1 cellular context compared by ENCODE assay signal in the genomic region with DNA sequence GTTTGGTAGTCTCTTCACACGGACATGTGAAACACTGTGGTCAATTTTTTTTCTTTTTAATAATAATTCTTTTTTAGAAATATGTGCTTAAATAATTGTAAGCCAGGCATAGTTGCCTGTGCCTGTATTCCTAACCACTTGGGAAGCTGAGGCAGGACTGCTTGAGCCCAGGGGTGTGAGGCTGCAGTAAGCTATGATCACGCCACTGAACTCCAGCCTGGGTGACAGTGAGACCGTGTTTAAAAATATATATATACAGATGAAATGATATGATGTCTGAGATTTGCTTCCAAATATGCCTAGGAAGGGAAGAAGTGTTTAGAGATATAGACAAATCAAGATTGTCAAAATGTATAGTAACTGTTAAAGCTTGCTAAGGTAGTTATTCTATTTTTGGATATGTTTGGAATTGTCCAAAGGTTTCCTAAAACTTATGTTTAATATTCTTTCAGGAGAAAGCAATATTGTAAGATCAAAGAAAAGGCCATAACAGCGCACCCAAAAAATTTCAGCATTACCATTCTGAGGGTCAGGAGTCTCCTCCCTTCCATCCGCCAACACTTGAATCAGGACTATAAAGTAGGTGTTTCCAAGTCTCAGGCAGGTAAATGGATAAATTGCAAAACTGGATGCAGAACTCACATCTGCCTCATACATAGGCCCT.
TF ChIP-seq lines count a peak whose summit lies in the region.

No MANE protein-coding gene starts in this region.

TF ChIP-seq in K562, 482 proteins besides CTCF, POLR2A, EP300 and RAD21:
- TF ChIP-seq EHMT2 (IDR thresholded peaks at IDR 0.05), result peak; percentile 66; the same call in 1 of the 2 replicates
- TF ChIP-seq, protein P1, sequence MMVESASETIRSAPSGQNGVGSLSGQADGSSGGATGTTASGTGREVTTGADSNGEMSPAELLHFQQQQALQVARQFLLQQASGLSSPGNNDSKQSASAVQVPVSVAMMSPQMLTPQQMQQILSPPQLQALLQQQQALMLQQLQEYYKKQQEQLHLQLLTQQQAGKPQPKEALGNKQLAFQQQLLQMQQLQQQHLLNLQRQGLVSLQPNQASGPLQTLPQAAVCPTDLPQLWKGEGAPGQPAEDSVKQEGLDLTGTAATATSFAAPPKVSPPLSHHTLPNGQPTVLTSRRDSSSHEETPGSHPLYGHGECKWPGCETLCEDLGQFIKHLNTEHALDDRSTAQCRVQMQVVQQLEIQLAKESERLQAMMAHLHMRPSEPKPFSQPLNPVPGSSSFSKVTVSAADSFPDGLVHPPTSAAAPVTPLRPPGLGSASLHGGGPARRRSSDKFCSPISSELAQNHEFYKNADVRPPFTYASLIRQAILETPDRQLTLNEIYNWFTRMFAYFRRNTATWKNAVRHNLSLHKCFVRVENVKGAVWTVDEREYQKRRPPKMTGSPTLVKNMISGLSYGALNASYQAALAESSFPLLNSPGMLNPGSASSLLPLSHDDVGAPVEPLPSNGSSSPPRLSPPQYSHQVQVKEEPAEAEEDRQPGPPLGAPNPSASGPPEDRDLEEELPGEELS (CRISPR knock-in tag; IDR thresholded peaks at IDR 0.05; ENCODE audit: borderline replicate concordance), result 0 out of 2 replicates have a peak, but pooled peaks have one; percentile 47
- TF ChIP-seq NFATC3 (IDR thresholded peaks at IDR 0.05), result 0 out of 2 replicates have a peak, but pooled peaks have one; percentile 54
- no peak for TF ChIP-seq KDM4B (IDR thresholded peaks at IDR 0.05; ENCODE audit: borderline replicate concordance in 2 of 2, low read depth in 1 of 2)
- TF ChIP-seq TBL1XR1 (IDR thresholded peaks at IDR 0.05; ENCODE audit: low read length in 2 of 2), result no peak
- peak; percentile 43; the same call in 1 of the 2 replicates for TF ChIP-seq NBN (IDR thresholded peaks at IDR 0.05; ENCODE audit: low read depth)
- TF ChIP-seq HMGN3 (IDR thresholded peaks at IDR 0.05; ENCODE audit: borderline replicate concordance, extremely low read depth, insufficient read length, low read depth, low read length), result no peak
- TF ChIP-seq, protein P2, sequence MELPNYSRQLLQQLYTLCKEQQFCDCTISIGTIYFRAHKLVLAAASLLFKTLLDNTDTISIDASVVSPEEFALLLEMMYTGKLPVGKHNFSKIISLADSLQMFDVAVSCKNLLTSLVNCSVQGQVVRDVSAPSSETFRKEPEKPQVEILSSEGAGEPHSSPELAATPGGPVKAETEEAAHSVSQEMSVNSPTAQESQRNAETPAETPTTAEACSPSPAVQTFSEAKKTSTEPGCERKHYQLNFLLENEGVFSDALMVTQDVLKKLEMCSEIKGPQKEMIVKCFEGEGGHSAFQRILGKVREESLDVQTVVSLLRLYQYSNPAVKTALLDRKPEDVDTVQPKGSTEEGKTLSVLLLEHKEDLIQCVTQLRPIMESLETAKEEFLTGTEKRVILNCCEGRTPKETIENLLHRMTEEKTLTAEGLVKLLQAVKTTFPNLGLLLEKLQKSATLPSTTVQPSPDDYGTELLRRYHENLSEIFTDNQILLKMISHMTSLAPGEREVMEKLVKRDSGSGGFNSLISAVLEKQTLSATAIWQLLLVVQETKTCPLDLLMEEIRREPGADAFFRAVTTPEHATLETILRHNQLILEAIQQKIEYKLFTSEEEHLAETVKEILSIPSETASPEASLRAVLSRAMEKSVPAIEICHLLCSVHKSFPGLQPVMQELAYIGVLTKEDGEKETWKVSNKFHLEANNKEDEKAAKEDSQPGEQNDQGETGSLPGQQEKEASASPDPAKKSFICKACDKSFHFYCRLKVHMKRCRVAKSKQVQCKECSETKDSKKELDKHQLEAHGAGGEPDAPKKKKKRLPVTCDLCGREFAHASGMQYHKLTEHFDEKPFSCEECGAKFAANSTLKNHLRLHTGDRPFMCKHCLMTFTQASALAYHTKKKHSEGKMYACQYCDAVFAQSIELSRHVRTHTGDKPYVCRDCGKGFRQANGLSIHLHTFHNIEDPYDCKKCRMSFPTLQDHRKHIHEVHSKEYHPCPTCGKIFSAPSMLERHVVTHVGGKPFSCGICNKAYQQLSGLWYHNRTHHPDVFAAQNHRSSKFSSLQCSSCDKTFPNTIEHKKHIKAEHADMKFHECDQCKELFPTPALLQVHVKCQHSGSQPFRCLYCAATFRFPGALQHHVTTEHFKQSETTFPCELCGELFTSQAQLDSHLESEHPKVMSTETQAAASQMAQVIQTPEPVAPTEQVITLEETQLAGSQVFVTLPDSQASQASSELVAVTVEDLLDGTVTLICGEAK (IDR thresholded peaks at IDR 0.05), result 0 out of 2 replicates have a peak, but pooled peaks have one; percentile 30
- TF ChIP-seq, protein P2 (CRISPR knock-in tag; IDR thresholded peaks at IDR 0.05), result no peak
- TF ChIP-seq, protein P3, sequence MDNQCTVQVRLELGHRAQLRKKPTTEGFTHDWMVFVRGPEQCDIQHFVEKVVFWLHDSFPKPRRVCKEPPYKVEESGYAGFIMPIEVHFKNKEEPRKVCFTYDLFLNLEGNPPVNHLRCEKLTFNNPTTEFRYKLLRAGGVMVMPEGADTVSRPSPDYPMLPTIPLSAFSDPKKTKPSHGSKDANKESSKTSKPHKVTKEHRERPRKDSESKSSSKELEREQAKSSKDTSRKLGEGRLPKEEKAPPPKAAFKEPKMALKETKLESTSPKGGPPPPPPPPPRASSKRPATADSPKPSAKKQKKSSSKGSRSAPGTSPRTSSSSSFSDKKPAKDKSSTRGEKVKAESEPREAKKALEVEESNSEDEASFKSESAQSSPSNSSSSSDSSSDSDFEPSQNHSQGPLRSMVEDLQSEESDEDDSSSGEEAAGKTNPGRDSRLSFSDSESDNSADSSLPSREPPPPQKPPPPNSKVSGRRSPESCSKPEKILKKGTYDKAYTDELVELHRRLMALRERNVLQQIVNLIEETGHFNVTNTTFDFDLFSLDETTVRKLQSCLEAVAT (IDR thresholded peaks at IDR 0.05), result peak; percentile 11 to 78; a peak in 3 of 4 replicates
- peak; percentile 35; the same call in 1 of the 2 replicates for TF ChIP-seq GTF2E2 (tag; IDR thresholded peaks at IDR 0.05)
- TF ChIP-seq ZNF3 (CRISPR knock-in tag; IDR thresholded peaks at IDR 0.05), result no peak
- TF ChIP-seq SMARCC2 (IDR thresholded peaks at IDR 0.05; ENCODE audit: low read depth), result 0 out of 2 replicates have a peak, but pooled peaks have one; percentile 29
- TF ChIP-seq ZNF174 (CRISPR knock-in tag; IDR thresholded peaks at IDR 0.05), result no peak
- 0 out of 2 replicates have a peak, but pooled peaks have one; percentile 23 for TF ChIP-seq LEF1 (IDR thresholded peaks at IDR 0.05)
- TF ChIP-seq HDAC1 (IDR thresholded peaks at IDR 0.05), result peak in 1 of 2 experiments; percentile 44; a peak in 1 of 4 replicates
- TF ChIP-seq PHB2 (IDR thresholded peaks at IDR 0.05; ENCODE audit: low read depth), result 0 out of 2 replicates have a peak, but pooled peaks have one; percentile 26
- 0 out of 2 replicates have a peak, but pooled peaks have one; percentile 22 for TF ChIP-seq NR2C1 (IDR thresholded peaks at IDR 0.05)
- TF ChIP-seq NR2C1 (tag; IDR thresholded peaks at IDR 0.05), result no peak
- no peak for TF ChIP-seq TAF9B (IDR thresholded peaks at IDR 0.05; ENCODE audit: partially characterized antibody)
- peak; percentile 87 for TF ChIP-seq HLTF (IDR thresholded peaks at IDR 0.05)
- TF ChIP-seq, protein P4, sequence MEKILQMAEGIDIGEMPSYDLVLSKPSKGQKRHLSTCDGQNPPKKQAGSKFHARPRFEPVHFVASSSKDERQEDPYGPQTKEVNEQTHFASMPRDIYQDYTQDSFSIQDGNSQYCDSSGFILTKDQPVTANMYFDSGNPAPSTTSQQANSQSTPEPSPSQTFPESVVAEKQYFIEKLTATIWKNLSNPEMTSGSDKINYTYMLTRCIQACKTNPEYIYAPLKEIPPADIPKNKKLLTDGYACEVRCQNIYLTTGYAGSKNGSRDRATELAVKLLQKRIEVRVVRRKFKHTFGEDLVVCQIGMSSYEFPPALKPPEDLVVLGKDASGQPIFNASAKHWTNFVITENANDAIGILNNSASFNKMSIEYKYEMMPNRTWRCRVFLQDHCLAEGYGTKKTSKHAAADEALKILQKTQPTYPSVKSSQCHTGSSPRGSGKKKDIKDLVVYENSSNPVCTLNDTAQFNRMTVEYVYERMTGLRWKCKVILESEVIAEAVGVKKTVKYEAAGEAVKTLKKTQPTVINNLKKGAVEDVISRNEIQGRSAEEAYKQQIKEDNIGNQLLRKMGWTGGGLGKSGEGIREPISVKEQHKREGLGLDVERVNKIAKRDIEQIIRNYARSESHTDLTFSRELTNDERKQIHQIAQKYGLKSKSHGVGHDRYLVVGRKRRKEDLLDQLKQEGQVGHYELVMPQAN (IDR thresholded peaks at IDR 0.05; ENCODE audit: borderline replicate concordance), result peak; percentile 38; the same call in 1 of the 2 replicates
- TF ChIP-seq NR4A1 (CRISPR knock-in tag; IDR thresholded peaks at IDR 0.05), result no peak
- TF ChIP-seq NR4A1 (tag; IDR thresholded peaks at IDR 0.05), result peak; percentile 41; the same call in 1 of the 2 replicates
- 0 out of 4 replicates have a peak, but pooled peaks of 1 of the 2 experiments have one; percentile 39 for TF ChIP-seq FOXK2 (conservative IDR thresholded peaks at IDR 0.05 in 1 of 2, IDR thresholded peaks at IDR 0.05 in 1 of 2; ENCODE audit: low read depth in 2 of 2)
- 0 out of 2 replicates have a peak, but pooled peaks have one; percentile 38 for TF ChIP-seq FOSL1 (tag; conservative IDR thresholded peaks at IDR 0.05)
- TF ChIP-seq TBP (optimal IDR thresholded peaks at IDR 0.05; ENCODE audit: low read depth, low read length), result no peak
- TF ChIP-seq, protein P5, sequence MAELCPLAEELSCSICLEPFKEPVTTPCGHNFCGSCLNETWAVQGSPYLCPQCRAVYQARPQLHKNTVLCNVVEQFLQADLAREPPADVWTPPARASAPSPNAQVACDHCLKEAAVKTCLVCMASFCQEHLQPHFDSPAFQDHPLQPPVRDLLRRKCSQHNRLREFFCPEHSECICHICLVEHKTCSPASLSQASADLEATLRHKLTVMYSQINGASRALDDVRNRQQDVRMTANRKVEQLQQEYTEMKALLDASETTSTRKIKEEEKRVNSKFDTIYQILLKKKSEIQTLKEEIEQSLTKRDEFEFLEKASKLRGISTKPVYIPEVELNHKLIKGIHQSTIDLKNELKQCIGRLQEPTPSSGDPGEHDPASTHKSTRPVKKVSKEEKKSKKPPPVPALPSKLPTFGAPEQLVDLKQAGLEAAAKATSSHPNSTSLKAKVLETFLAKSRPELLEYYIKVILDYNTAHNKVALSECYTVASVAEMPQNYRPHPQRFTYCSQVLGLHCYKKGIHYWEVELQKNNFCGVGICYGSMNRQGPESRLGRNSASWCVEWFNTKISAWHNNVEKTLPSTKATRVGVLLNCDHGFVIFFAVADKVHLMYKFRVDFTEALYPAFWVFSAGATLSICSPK (IDR thresholded peaks at IDR 0.05; ENCODE audit: borderline replicate concordance), result 0 out of 2 replicates have a peak, but pooled peaks have one; percentile 42
